ENCODE assay signal across 1 cellular context in genomic region chr11:285021-285893, GRCh38.
TF ChIP-seq lines count a peak whose summit lies in the region.

No MANE protein-coding gene starts in this region.

TF ChIP-seq in GM23338, 12 proteins besides CTCF, POLR2A, EP300 and RAD21:
- no peak for TF ChIP-seq REST (IDR thresholded peaks at IDR 0.05; ENCODE audit: unreplicated experiment)
- no peak for TF ChIP-seq ZNF462 (CRISPR knock-in tag; IDR thresholded peaks at IDR 0.05)
- no peak for TF ChIP-seq EZH2 (IDR thresholded peaks at IDR 0.05; ENCODE audit: low read depth, unreplicated experiment)
